In the genomic region with DNA sequence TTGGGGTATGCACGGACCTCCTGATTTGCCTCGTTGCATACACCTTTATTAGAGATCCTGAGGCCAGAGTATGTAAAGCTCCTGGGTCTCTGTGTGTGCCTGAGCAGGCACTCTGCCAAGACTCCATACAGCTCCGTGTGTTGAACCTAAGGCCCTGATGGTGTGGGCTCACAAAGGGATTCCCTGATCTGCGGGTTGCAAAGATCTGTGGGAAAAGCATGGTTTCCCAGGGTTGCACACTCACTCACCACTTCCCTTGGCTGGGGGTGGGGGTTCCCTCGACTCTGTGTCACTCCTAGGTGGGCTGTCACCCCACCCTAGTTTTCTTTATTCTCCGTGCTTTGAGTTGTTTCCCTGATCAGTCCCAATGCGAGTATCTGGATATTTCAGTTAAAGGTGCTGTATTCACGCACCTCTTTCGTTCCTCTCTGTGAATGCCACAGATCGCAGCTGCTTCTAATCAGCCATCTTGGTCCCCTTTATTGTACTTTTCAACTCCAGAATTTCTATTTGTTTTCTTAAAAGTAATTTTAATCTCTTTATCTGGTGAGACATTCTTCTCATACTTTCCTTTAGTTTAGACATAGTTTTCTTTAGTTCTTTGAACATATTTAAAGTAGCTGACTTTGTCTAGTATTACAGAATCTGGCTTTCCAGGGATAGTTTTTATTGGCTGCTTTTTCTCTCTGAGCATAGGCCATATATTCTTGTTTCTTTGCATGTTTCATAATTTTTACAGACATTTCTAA, we compare ENCODE assay signal across 1 cellular context.
TF ChIP-seq lines count a peak whose summit lies in the region.

No MANE protein-coding gene starts in this region.

TF ChIP-seq in HepG2, 621 proteins besides CTCF, POLR2A, EP300 and RAD21:
- TF ChIP-seq ATF7 (IDR thresholded peaks at IDR 0.05): no peak
- 0 out of 2 replicates have a peak, but pooled peaks have one; percentile 17 for TF ChIP-seq ATF7 (CRISPR knock-in tag; IDR thresholded peaks at IDR 0.05)
- TF ChIP-seq GATA4 (IDR thresholded peaks at IDR 0.05; ENCODE audit: borderline replicate concordance, low read depth): no peak
- TF ChIP-seq, protein P1, sequence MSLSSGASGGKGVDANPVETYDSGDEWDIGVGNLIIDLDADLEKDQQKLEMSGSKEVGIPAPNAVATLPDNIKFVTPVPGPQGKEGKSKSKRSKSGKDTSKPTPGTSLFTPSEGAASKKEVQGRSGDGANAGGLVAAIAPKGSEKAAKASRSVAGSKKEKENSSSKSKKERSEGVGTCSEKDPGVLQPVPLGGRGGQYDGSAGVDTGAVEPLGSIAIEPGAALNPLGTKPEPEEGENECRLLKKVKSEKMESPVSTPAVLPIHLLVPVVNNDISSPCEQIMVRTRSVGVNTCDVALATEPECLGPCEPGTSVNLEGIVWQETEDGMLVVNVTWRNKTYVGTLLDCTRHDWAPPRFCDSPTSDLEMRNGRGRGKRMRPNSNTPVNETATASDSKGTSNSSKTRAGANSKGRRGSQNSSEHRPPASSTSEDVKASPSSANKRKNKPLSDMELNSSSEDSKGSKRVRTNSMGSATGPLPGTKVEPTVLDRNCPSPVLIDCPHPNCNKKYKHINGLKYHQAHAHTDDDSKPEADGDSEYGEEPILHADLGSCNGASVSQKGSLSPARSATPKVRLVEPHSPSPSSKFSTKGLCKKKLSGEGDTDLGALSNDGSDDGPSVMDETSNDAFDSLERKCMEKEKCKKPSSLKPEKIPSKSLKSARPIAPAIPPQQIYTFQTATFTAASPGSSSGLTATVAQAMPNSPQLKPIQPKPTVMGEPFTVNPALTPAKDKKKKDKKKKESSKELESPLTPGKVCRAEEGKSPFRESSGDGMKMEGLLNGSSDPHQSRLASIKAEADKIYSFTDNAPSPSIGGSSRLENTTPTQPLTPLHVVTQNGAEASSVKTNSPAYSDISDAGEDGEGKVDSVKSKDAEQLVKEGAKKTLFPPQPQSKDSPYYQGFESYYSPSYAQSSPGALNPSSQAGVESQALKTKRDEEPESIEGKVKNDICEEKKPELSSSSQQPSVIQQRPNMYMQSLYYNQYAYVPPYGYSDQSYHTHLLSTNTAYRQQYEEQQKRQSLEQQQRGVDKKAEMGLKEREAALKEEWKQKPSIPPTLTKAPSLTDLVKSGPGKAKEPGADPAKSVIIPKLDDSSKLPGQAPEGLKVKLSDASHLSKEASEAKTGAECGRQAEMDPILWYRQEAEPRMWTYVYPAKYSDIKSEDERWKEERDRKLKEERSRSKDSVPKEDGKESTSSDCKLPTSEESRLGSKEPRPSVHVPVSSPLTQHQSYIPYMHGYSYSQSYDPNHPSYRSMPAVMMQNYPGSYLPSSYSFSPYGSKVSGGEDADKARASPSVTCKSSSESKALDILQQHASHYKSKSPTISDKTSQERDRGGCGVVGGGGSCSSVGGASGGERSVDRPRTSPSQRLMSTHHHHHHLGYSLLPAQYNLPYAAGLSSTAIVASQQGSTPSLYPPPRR (CRISPR knock-in tag; IDR thresholded peaks at IDR 0.05; ENCODE audit: borderline replicate concordance): 0 out of 2 replicates have a peak, but pooled peaks have one; percentile 25
- TF ChIP-seq, protein P2, sequence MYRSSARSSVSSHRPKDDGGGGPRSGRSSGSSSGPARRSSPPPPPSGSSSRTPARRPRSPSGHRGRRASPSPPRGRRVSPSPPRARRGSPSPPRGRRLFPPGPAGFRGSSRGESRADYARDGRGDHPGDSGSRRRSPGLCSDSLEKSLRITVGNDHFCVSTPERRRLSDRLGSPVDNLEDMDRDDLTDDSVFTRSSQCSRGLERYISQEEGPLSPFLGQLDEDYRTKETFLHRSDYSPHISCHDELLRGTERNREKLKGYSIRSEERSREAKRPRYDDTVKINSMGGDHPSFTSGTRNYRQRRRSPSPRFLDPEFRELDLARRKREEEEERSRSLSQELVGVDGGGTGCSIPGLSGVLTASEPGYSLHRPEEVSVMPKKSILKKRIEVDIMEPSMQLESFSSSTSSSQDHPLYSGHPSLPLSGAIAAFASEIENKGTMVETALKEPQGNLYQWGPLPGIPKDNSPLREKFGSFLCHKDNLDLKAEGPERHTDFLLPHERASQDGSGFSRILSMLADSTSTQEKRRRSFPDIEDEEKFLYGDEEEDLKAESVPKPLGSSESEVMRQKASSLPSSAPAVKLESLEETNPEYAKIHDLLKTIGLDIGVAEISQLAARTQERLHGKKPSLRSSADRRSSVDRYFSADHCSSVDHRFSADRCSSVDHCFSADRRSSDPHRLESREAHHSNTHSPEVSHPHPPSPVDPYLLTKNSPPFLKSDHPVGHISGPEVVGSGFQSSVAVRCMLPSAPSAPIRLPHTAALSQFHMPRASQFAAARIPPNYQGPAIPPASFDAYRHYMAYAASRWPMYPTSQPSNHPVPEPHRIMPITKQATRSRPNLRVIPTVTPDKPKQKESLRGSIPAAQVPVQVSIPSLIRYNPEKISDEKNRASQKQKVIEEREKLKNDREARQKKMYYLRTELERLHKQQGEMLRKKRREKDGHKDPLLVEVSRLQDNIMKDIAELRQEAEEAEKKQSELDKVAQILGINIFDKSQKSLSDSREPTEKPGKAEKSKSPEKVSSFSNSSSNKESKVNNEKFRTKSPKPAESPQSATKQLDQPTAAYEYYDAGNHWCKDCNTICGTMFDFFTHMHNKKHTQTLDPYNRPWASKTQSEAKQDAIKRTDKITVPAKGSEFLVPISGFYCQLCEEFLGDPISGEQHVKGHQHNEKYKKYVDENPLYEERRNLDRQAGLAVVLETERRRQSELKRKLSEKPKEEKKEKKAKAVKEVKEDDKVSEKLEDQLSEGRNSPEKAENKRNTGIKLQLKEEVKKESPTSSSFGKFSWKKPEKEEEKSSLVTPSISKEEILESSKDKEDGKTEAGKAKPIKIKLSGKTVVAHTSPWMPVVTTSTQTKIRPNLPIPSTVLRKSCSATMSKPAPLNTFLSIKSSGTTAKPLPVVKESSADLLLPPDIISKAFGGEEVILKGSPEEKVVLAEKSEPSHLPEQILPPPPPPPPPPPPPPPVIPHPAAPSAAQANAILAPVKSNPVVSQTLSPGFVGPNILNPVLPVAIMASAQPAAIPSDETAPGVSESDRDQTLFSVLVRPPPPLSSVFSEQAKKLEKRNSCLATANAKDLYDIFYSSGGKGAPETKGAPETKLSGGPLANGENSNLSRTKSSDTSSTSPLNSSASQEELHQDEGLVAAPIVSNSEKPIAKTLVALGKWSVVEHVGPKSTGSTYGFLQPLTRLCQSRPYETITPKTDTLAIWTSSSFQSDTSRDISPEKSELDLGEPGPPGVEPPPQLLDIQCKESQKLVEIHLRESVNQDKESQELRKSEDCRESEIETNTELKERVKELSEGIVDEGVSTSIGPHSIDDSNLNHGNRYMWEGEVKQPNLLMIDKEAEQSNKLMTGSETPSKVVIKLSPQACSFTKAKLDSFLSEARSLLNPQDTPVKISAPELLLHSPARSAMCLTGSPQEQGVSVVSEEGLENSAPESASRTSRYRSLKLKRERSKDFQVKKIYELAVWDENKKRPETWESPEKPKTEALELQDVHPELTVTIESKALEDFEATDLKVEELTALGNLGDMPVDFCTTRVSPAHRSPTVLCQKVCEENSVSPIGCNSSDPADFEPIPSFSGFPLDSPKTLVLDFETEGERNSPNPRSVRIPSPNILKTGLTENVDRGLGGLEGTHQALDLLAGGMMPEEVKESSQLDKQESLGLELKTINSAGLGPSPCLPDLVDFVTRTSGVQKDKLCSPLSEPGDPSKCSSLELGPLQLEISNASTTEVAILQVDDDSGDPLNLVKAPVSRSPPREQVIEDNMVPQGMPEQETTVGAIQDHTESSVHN (CRISPR knock-in tag; IDR thresholded peaks at IDR 0.05): 0 out of 2 replicates have a peak, but pooled peaks have one; percentile 18
- TF ChIP-seq, protein P3, sequence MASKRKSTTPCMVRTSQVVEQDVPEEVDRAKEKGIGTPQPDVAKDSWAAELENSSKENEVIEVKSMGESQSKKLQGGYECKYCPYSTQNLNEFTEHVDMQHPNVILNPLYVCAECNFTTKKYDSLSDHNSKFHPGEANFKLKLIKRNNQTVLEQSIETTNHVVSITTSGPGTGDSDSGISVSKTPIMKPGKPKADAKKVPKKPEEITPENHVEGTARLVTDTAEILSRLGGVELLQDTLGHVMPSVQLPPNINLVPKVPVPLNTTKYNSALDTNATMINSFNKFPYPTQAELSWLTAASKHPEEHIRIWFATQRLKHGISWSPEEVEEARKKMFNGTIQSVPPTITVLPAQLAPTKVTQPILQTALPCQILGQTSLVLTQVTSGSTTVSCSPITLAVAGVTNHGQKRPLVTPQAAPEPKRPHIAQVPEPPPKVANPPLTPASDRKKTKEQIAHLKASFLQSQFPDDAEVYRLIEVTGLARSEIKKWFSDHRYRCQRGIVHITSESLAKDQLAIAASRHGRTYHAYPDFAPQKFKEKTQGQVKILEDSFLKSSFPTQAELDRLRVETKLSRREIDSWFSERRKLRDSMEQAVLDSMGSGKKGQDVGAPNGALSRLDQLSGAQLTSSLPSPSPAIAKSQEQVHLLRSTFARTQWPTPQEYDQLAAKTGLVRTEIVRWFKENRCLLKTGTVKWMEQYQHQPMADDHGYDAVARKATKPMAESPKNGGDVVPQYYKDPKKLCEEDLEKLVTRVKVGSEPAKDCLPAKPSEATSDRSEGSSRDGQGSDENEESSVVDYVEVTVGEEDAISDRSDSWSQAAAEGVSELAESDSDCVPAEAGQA (IDR thresholded peaks at IDR 0.05; ENCODE audit: low read depth): 0 out of 2 replicates have a peak, but pooled peaks have one; percentile 34
- TF ChIP-seq, protein P3 (CRISPR knock-in tag; IDR thresholded peaks at IDR 0.05; ENCODE audit: borderline replicate concordance): no peak
- TF ChIP-seq SOX6 (IDR thresholded peaks at IDR 0.05): no peak
- 0 out of 2 replicates have a peak, but pooled peaks have one; percentile 41 for TF ChIP-seq SOX6 (CRISPR knock-in tag; IDR thresholded peaks at IDR 0.05)
